12 cellular contexts compared by ENCODE assay signal in genomic region chr12:14621821-14622220, GRCh38. TPM values are rescaled to one million over a fixed set of nuclear protein-coding genes. Genes with fewer than 3 reads are reported as not detected.
DNase-seq lines count a peak whose midpoint lies in the region; ATAC-seq and TF ChIP-seq lines count a peak whose summit lies in the region.
"Had no signal": no experiment of that assay in that cellular context is flagged by ENCODE, and none has a peak within 500 bp of the region (broad histone marks: within the 10 kb centered on the region; RNA-seq: fewer than 3 reads in every experiment).

No MANE protein-coding gene starts in this region.

- H3K27me3 Mint-ChIP-seq in naive thymus-derived CD4-positive, alpha-beta T cell, result peaks cover 0 to 13% (median 8%) of the 10 kb centered on the region in 5 donors

- in situ Hi-C loops in GM13976 (cut with MboI; ENCODE audit: low sequenced_read_pairs, unreplicated experiment), result no loop called here

- no peak overlapping the region for H3K4me3 Mint-ChIP-seq in naive thymus-derived CD4-positive, alpha-beta T cell

- no peaks in the 10 kb centered on the region for H3F3A ChIP-seq in PC-9 (ENCODE audit: insufficient read depth, low read depth)

- H3K79me2 ChIP-seq in PC-9 (ENCODE audit: low read depth), result no peaks in the 10 kb centered on the region

- H3K27ac Mint-ChIP-seq in naive thymus-derived CD4-positive, alpha-beta T cell, result no peak overlapping the region

- POLR2A ChIA-PET in naive thymus-derived CD4-positive, alpha-beta T cell (lab: Charles Lee), result no interaction called here
- POLR2A ChIA-PET in PC-9 (lab: Charles Lee; ENCODE audit: unreplicated experiment), result no interaction called here

- no peak overlapping the region for H3K27ac ChIP-seq in naive thymus-derived CD4-positive, alpha-beta T cell (ENCODE audit: low read depth, low read length)
- H3K27ac ChIP-seq in adrenal gland, result no peak overlapping the region
- no peak overlapping the region for H3K27ac ChIP-seq in PC-9

- H3K4me1 ChIP-seq in naive thymus-derived CD4-positive, alpha-beta T cell (ENCODE audit: control insufficient read depth in 2 of 2, insufficient read depth in 2 of 2, low read length in 2 of 2), result no peaks in the 10 kb centered on the region
- H3K4me1 ChIP-seq in adrenal gland (replicated peaks in 1 of 2) (no peaks in the 10 kb centered on the region), PC-9 (replicated peaks; ENCODE audit: insufficient read depth) (no peaks in the 10 kb centered on the region)

- no peak overlapping the region for H3K4me2 ChIP-seq in PC-9

- ATAC-seq in GM19023 (IDR thresholded peaks at IDR 0.05; ENCODE audit: unreplicated experiment), result peak; percentile 67
- peak; percentile 88 for ATAC-seq in HG02610 (IDR thresholded peaks at IDR 0.05; ENCODE audit: unreplicated experiment)
- peak; percentile 76 for ATAC-seq in HG03460 (IDR thresholded peaks at IDR 0.05; ENCODE audit: unreplicated experiment)
- ATAC-seq in naive thymus-derived CD4-positive, alpha-beta T cell, result peak; percentile 45

- no peak overlapping the region for H2AFZ ChIP-seq in PC-9

- TF ChIP-seq CTCF in GM13976 (IDR thresholded peaks at IDR 0.05; ENCODE audit: borderline replicate concordance, control extremely low read depth, extremely low read depth, insufficient read depth, missing control alignments) (no peak), adrenal gland (IDR thresholded peaks at IDR 0.05) (no peak), PC-9 (conservative IDR thresholded peaks at IDR 0.05) (no peak)

- no peak for TF ChIP-seq POLR2A in adrenal gland (IDR thresholded peaks at IDR 0.05)

- no peak overlapping the region for H3K4me3 ChIP-seq in naive thymus-derived CD4-positive, alpha-beta T cell (ENCODE audit: low read length)
- H3K4me3 ChIP-seq in adrenal gland, result no peak overlapping the region
- H3K4me3 ChIP-seq in MG63, result no peak overlapping the region
- no peak overlapping the region for H3K4me3 ChIP-seq in PC-9

- no peaks in the 10 kb centered on the region for H3K9me3 ChIP-seq in naive thymus-derived CD4-positive, alpha-beta T cell (ENCODE audit: control insufficient read depth in 2 of 3, low read length in 3 of 3)
- no peaks in the 10 kb centered on the region for H3K9me3 ChIP-seq in adrenal gland (replicated peaks in 1 of 3)
- no peaks in the 10 kb centered on the region for H3K9me3 ChIP-seq in MG63
- H3K9me3 ChIP-seq in PC-9 (ENCODE audit: insufficient read depth, low read depth), result no peaks in the 10 kb centered on the region

- H4K20me1 ChIP-seq in PC-9 (ENCODE audit: insufficient read depth), result no peaks in the 10 kb centered on the region

- BruUV-seq in PC-9 (replicated peaks; lab: Mats Ljungman, UMichigan), result no TSS peak

- WGBS in adrenal gland, 4 donors, result 68 to 83% (median 82%) methylated on average over 3 of the region's 3 CpGs

- H3K27me3 ChIP-seq in naive thymus-derived CD4-positive, alpha-beta T cell (ENCODE audit: control insufficient read depth in 2 of 2, insufficient read depth in 2 of 2, low read length in 2 of 2), result no peaks in the 10 kb centered on the region
- H3K27me3 ChIP-seq in adrenal gland, result no peaks in the 10 kb centered on the region
- no peaks in the 10 kb centered on the region for H3K27me3 ChIP-seq in MG63
- H3K27me3 ChIP-seq in PC-9 (ENCODE audit: insufficient read depth, low read depth), result no peaks in the 10 kb centered on the region

- peaks cover 0 to 3% (median 0%) of the 10 kb centered on the region in 11 donors for H3K9me3 Mint-ChIP-seq in naive thymus-derived CD4-positive, alpha-beta T cell

- CTCF ChIA-PET in naive thymus-derived CD4-positive, alpha-beta T cell (lab: Charles Lee), result interaction anchor here (0.6 to 3.3 kb wide), 3 partner anchors 8 to 437 kb away, joined by 4 to 10 read pairs (median 4); no protein-coding TSS in a partner anchor
- CTCF ChIA-PET in PC-9 (lab: Charles Lee), result no interaction called here

- H3K4me1 Mint-ChIP-seq in naive thymus-derived CD4-positive, alpha-beta T cell, result peaks cover 0 to 4% (median 0%) of the 10 kb centered on the region in 7 donors

- DNase-seq in naive thymus-derived CD4-positive, alpha-beta T cell, result no peak
- DNase-seq in GM13976 (ENCODE audit: low spot score), result no peak
- no peak for DNase-seq in adrenal gland
- DNase-seq in MG63, result no peak
- no peak for DNase-seq in PC-9
- DNase-seq: activated effector memory CD4-positive, alpha-beta T cell treated with Interleukin-2 at 50 U/mL for 16 hours; foreskin melanocyte; NCI-H2171; T-helper 9 cell had no signal

- no peaks in the 10 kb centered on the region for H3K36me3 ChIP-seq in naive thymus-derived CD4-positive, alpha-beta T cell (ENCODE audit: control insufficient read depth in 2 of 3, insufficient read depth in 3 of 3, low read length in 3 of 3)
- H3K36me3 ChIP-seq in adrenal gland (replicated peaks in 1 of 2) (no peaks in the 10 kb centered on the region), MG63 (no peaks in the 10 kb centered on the region), PC-9 (ENCODE audit: low read depth) (no peaks in the 10 kb centered on the region)

- intact Hi-C loops in naive thymus-derived CD4-positive, alpha-beta T cell (cut with micrococcal nuclease), result no loop called here
- intact Hi-C loops in adrenal gland (cut with DNase I), result loop anchor here in 1 of 2 donors (5.0 kb wide), 1 partner anchor 385 kb away; no protein-coding TSS in a partner anchor
- intact Hi-C loops in PC-9 (cut with micrococcal nuclease; ENCODE audit: unreplicated experiment), result no loop called here

- H3K36me3 Mint-ChIP-seq in naive thymus-derived CD4-positive, alpha-beta T cell, result no peaks in the 10 kb centered on the region

- no peaks in the 10 kb centered on the region for H3K9me2 ChIP-seq in PC-9 (ENCODE audit: insufficient read depth)

RNA-seq across cellular contexts. Expression of gene PLBD1, which starts 54.1 kb away (rescaled TPM):
- total RNA-seq in naive thymus-derived CD4-positive, alpha-beta T cell, result 10 to 100 TPM in 1 of 5 experiments, 1 to 10 TPM in 1, under 1 TPM in 2, not detected in 1; 0.30 to 74.1 (median 4.6) TPM
- under 1 TPM; 0.44 to 0.69 TPM for polyA plus RNA-seq in naive thymus-derived CD4-positive, alpha-beta T cell
- 1 to 10 TPM in 7 of 8 donors, under 1 TPM in 1; 0.85 to 7.7 (median 7.2) TPM for total RNA-seq in adrenal gland
- 1 to 10 TPM; 2.3 to 6.4 (median 3.4) TPM for polyA plus RNA-seq in adrenal gland
- total RNA-seq in MG63 (2014; rRNA removed; shearing (Covaris generic); ENCODE audit: low replicate concordance), result 0.49 and 0.59 TPM in 2 replicates
- 13.8 and 17.8 TPM in 2 replicates for total RNA-seq in PC-9 (2021)
